In the genomic region with DNA sequence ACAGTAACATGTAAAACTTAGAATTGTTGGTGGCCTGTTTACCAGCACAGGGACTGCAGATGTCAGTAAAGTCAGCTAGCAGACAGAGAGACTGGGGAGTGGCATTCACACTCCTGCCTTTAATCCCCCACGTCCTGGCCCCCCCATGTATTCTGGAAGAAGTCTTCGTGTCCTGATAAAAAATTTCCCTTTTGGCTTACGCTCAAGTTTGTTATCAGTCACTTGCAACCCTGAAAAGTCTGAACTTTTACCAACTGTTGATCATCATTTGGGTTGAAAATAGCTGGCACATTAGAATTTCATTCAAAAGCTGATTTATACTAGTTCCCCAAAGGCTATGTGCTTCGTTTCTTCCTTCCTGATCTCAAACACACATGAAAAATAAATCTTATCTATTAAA, we compare ENCODE assay signal across 3 cellular contexts.
TF ChIP-seq lines count a peak whose summit lies in the region.

No MANE protein-coding gene starts in this region.

TF ChIP-seq in liver, 16 proteins besides CTCF, POLR2A, EP300 and RAD21:
- TF ChIP-seq HNF4G (IDR thresholded peaks at IDR 0.05) = no peak
- peak; percentile 32 for TF ChIP-seq NR2F2 (IDR thresholded peaks at IDR 0.05)

TF ChIP-seq in HepG2, 621 proteins besides CTCF, POLR2A, EP300 and RAD21:
- no peak for TF ChIP-seq IRF1 (CRISPR knock-in tag; IDR thresholded peaks at IDR 0.05; ENCODE audit: low read depth)
- no peak for TF ChIP-seq TFAP4 (IDR thresholded peaks at IDR 0.05; ENCODE audit: borderline replicate concordance, low read depth)
- no peak for TF ChIP-seq ATF5 (CRISPR knock-in tag; IDR thresholded peaks at IDR 0.05; ENCODE audit: low read depth)

TF ChIP-seq in K562, 482 proteins besides CTCF, POLR2A, EP300 and RAD21 (continues in another document):
- TF ChIP-seq THAP12 (CRISPR knock-in tag; IDR thresholded peaks at IDR 0.05) (no peak), CBX5 (IDR thresholded peaks at IDR 0.05; ENCODE audit: borderline replicate concordance, low read depth) (no peak), FOXA1 (IDR thresholded peaks at IDR 0.05; ENCODE audit: borderline replicate concordance) (no peak), PCBP2 (IDR thresholded peaks at IDR 0.05; ENCODE audit: low read depth, low read length, poor library complexity, severe bottlenecking) (no peak), CUX1 (CRISPR knock-in tag; IDR thresholded peaks at IDR 0.05) (no peak), MTA2 (IDR thresholded peaks at IDR 0.05; ENCODE audit: low read depth) (peak; percentile 66), PHB2 (IDR thresholded peaks at IDR 0.05; ENCODE audit: low read depth) (peak; percentile 34; the same call in 1 of the 2 replicates), MTA3 (IDR thresholded peaks at IDR 0.05; ENCODE audit: borderline replicate concordance) (0 out of 2 replicates have a peak, but pooled peaks have one; percentile 39), IRF1 (CRISPR knock-in tag; IDR thresholded peaks at IDR 0.05; ENCODE audit: borderline replicate concordance) (no peak), ZZZ3 (IDR thresholded peaks at IDR 0.05) (no peak), CREBBP (IDR thresholded peaks at IDR 0.05; ENCODE audit: low read depth, low read length) (no peak), ARID3A (IDR thresholded peaks at IDR 0.05; ENCODE audit: borderline replicate concordance, low read depth, low read length) (0 out of 2 replicates have a peak, but pooled peaks have one; percentile 11), CTBP1 (IDR thresholded peaks at IDR 0.05; ENCODE audit: borderline replicate concordance) (peak; percentile 15; the same call in 1 of the 2 replicates), TEAD4 (IDR thresholded peaks at IDR 0.05; ENCODE audit: low read length) (peak; percentile 79), TEAD4 (CRISPR knock-in tag; IDR thresholded peaks at IDR 0.05; ENCODE audit: borderline replicate concordance) (no peak), COPS2 (conservative IDR thresholded peaks at IDR 0.05) (no peak), C11orf30 (IDR thresholded peaks at IDR 0.05; ENCODE audit: low read depth) (no peak), MAZ (CRISPR knock-in tag; conservative IDR thresholded peaks at IDR 0.05 in 1 of 2, IDR thresholded peaks at IDR 0.05 in 1 of 2) (no peak), ZKSCAN1 (IDR thresholded peaks at IDR 0.05; ENCODE audit: low read depth, low read length) (no peak), SMAD1 (IDR thresholded peaks at IDR 0.05; ENCODE audit: low read depth, low read length, partially characterized antibody) (peak; percentile 23), ZNF592 (IDR thresholded peaks at IDR 0.05) (no peak), RCOR1 (IDR thresholded peaks at IDR 0.05; ENCODE audit: borderline replicate concordance in 1 of 2, low read depth in 2 of 2, low read length in 2 of 2) (0 out of 4 replicates have a peak, but pooled peaks of 1 of the 2 experiments have one; percentile 15), TGIF2 (CRISPR knock-in tag; IDR thresholded peaks at IDR 0.05) (no peak), SMAD4 (CRISPR knock-in tag; conservative IDR thresholded peaks at IDR 0.05) (peak; percentile 35), MED1 (CRISPR knock-in tag; IDR thresholded peaks at IDR 0.05; ENCODE audit: borderline replicate concordance) (no peak), GABPB1 (CRISPR knock-in tag; IDR thresholded peaks at IDR 0.05) (no peak), TAL1 (IDR thresholded peaks at IDR 0.05) (peak; percentile 79), FOXP1 (CRISPR knock-in tag; IDR thresholded peaks at IDR 0.05) (no peak), SMARCE1 (IDR thresholded peaks at IDR 0.05) (peak; percentile 71), KAT7 (CRISPR knock-in tag; IDR thresholded peaks at IDR 0.05; ENCODE audit: borderline replicate concordance) (no peak), BHLHE40 (IDR thresholded peaks at IDR 0.05; ENCODE audit: low read length) (no peak), SRSF9 (IDR thresholded peaks at IDR 0.05; ENCODE audit: borderline replicate concordance, low read depth, low read length) (no peak), FOSL1 (tag; conservative IDR thresholded peaks at IDR 0.05) (0 out of 2 replicates have a peak, but pooled peaks have one; percentile 21), MBD2 (IDR thresholded peaks at IDR 0.05; ENCODE audit: borderline replicate concordance, low read depth) (peak; percentile 27; the same call in 1 of the 2 replicates)
- TF ChIP-seq, protein P1, sequence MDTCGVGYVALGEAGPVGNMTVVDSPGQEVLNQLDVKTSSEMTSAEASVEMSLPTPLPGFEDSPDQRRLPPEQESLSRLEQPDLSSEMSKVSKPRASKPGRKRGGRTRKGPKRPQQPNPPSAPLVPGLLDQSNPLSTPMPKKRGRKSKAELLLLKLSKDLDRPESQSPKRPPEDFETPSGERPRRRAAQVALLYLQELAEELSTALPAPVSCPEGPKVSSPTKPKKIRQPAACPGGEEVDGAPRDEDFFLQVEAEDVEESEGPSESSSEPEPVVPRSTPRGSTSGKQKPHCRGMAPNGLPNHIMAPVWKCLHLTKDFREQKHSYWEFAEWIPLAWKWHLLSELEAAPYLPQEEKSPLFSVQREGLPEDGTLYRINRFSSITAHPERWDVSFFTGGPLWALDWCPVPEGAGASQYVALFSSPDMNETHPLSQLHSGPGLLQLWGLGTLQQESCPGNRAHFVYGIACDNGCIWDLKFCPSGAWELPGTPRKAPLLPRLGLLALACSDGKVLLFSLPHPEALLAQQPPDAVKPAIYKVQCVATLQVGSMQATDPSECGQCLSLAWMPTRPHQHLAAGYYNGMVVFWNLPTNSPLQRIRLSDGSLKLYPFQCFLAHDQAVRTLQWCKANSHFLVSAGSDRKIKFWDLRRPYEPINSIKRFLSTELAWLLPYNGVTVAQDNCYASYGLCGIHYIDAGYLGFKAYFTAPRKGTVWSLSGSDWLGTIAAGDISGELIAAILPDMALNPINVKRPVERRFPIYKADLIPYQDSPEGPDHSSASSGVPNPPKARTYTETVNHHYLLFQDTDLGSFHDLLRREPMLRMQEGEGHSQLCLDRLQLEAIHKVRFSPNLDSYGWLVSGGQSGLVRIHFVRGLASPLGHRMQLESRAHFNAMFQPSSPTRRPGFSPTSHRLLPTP (IDR thresholded peaks at IDR 0.05; ENCODE audit: borderline replicate concordance, extremely low read depth, insufficient read length) = no peak
- TF ChIP-seq, protein P2, sequence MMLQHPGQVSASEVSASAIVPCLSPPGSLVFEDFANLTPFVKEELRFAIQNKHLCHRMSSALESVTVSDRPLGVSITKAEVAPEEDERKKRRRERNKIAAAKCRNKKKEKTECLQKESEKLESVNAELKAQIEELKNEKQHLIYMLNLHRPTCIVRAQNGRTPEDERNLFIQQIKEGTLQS (IDR thresholded peaks at IDR 0.05) = no peak
- TF ChIP-seq, protein P2 (CRISPR knock-in tag; conservative IDR thresholded peaks at IDR 0.05) = no peak
- TF ChIP-seq, protein P3, sequence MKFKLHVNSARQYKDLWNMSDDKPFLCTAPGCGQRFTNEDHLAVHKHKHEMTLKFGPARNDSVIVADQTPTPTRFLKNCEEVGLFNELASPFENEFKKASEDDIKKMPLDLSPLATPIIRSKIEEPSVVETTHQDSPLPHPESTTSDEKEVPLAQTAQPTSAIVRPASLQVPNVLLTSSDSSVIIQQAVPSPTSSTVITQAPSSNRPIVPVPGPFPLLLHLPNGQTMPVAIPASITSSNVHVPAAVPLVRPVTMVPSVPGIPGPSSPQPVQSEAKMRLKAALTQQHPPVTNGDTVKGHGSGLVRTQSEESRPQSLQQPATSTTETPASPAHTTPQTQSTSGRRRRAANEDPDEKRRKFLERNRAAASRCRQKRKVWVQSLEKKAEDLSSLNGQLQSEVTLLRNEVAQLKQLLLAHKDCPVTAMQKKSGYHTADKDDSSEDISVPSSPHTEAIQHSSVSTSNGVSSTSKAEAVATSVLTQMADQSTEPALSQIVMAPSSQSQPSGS (CRISPR knock-in tag; IDR thresholded peaks at IDR 0.05) = no peak
